In the genomic region with DNA sequence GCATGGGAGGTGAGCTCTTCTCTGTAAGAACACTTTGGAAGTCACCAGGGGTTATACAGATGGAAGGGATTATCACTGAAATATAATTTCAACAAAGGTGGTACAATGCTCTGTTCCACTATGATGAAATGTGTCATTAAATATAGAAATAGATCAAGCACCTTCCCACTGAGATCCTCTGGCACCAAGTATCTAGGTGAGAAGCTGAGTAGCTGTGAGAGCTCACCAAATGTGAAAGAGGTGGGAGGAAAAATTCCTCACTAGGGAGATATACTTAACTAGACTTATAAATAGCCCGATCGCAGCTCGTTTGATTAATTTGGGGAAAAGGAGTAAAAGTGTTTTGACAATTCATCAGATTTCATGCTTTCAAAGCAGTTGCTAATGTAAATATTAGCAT, we compare ENCODE assay signal across 36 cellular contexts.
"Had no signal": no experiment of that assay in that cellular context is flagged by ENCODE, and none has a peak within 500 bp of the region (broad histone marks: within the 10 kb centered on the region; RNA-seq: fewer than 3 reads in every experiment).

No MANE protein-coding gene starts in this region.

- H3K36me3 Mint-ChIP-seq: activated CD8-positive, alpha-beta memory T cell treated with anti-CD3 and anti-CD28 coated beads, Interleukin-2, amount 10 ng/mL, durations not matched to agents 7 days and 5 days; activated naive CD4-positive, alpha-beta T cell treated with anti-CD3 and anti-CD28 coated beads, Interleukin-2, amount 10 ng/mL, durations not matched to agents 7 days and 5 days; activated naive CD4-positive, alpha-beta T cell treated with anti-CD3 and anti-CD28 coated beads, Interleukin-2, amount 50 U/mL, for 24 hours; activated naive CD8-positive, alpha-beta T cell; activated naive CD8-positive, alpha-beta T cell treated with anti-CD3 and anti-CD28 coated beads, Interleukin-2, amount 10 ng/mL, durations not matched to agents 7 days and 5 days; brain had no signal

- DNase-seq: activated CD4-positive, alpha-beta memory T cell treated with anti-CD3 and anti-CD28 coated beads, Interleukin-2, amount 10 ng/mL, durations not matched to agents 7 days and 5 days; activated CD4-positive, alpha-beta T cell treated with anti-CD3 and anti-CD28 coated beads for 1 hour; activated CD4-positive, alpha-beta T cell treated with anti-CD3 and anti-CD28 coated beads for 36 hours; activated CD4-positive, alpha-beta T cell treated with anti-CD3 and anti-CD28 coated beads for 48 hours; activated CD4-positive, alpha-beta T cell treated with anti-CD3 and anti-CD28 coated beads, Interleukin-2, amount 10 ng/mL, durations not matched to agents 7 days and 5 days; activated CD4-positive, alpha-beta T cell treated with anti-CD3 and anti-CD28 coated beads, Interleukin-2, amount 50 U/mL, for 48 hours; activated CD4-positive, CD25-positive, alpha-beta regulatory T cell; activated CD8-positive, alpha-beta memory T cell treated with anti-CD3 and anti-CD28 coated beads for 24 hours; activated CD8-positive, alpha-beta memory T cell treated with anti-CD3 and anti-CD28 coated beads, Interleukin-2, amount 10 ng/mL, durations not matched to agents 7 days and 5 days; activated CD8-positive, alpha-beta memory T cell treated with anti-CD3 and anti-CD28 coated beads, Interleukin-2, amount 50 U/mL, for 48 hours; activated CD8-positive, alpha-beta T cell treated with anti-CD3 and anti-CD28 coated beads, Interleukin-2, amount 10 ng/mL, durations not matched to agents 7 days and 5 days; activated effector memory CD4-positive, alpha-beta T cell treated with Interleukin-2 at 50 U/mL for 16 hours; activated gamma-delta T cell; activated naive CD4-positive, alpha-beta T cell treated with anti-CD3 and anti-CD28 coated beads, Interleukin-2, amount 10 ng/mL, durations not matched to agents 7 days and 5 days; activated naive CD4-positive, alpha-beta T cell treated with Interleukin-2 at 50 U/mL for 16 hours; activated naive CD8-positive, alpha-beta T cell treated with anti-CD3 and anti-CD28 coated beads, Interleukin-2, amount 10 ng/mL, durations not matched to agents 7 days and 5 days; activated naive CD8-positive, alpha-beta T cell treated with anti-CD3 and anti-CD28 coated beads, Interleukin-2, amount 50 U/mL, for 24 hours; activated T-cell treated with anti-CD3 and anti-CD28 coated beads, Interleukin-2, amount 50 U/mL, for 24 hours; activated T-cell treated with anti-CD3 and anti-CD28 coated beads, Interleukin-2, amount 50 U/mL, for 48 hours; amygdala; anterior cingulate cortex; cerebellar nuclear complex; T-helper 1 cell; T-helper 2 cell; T-helper 9 cell had no signal

- ATAC-seq: activated CD4-positive, alpha-beta T cell treated with anti-CD3 and anti-CD28 coated beads for 36 hours; activated CD4-positive, CD25-positive, alpha-beta regulatory T cell treated with anti-CD3 and anti-CD28 coated beads, Interleukin-2, amount 50 U/mL, for 24 hours; activated CD8-positive, alpha-beta memory T cell treated with anti-CD3 and anti-CD28 coated beads, Interleukin-2, amount 10 ng/mL, durations not matched to agents 7 days and 5 days; activated CD8-positive, alpha-beta T cell treated with anti-CD3 and anti-CD28 coated beads, Interleukin-2, amount 10 ng/mL, durations not matched to agents 7 days and 5 days; activated naive CD8-positive, alpha-beta T cell treated with anti-CD3 and anti-CD28 coated beads, Interleukin-2, amount 50 U/mL, for 24 hours had no signal

- H3K27ac ChIP-seq: ascending aorta, cardiac muscle cell, VCaP had no signal

- H3K27me3 ChIP-seq: ascending aorta, cardiac muscle cell had no signal

- H3K4me1 ChIP-seq: ascending aorta had no signal

- H3K36me3 ChIP-seq: ascending aorta, cardiac muscle cell had no signal

- H3K4me3 ChIP-seq: ascending aorta, cardiac muscle cell had no signal

- H3K9me3 Mint-ChIP-seq: activated CD4-positive, alpha-beta memory T cell treated with anti-CD3 and anti-CD28 coated beads, Interleukin-2, amount 10 ng/mL, durations not matched to agents 7 days and 5 days; activated CD4-positive, alpha-beta T cell treated with anti-CD3 and anti-CD28 coated beads, Interleukin-2, amount 10 ng/mL, durations not matched to agents 7 days and 5 days; activated naive CD4-positive, alpha-beta T cell treated with anti-CD3 and anti-CD28 coated beads, Interleukin-2, amount 10 ng/mL, durations not matched to agents 7 days and 5 days; activated naive CD4-positive, alpha-beta T cell treated with anti-CD3 and anti-CD28 coated beads, Interleukin-2, amount 50 U/mL, for 24 hours; activated naive CD8-positive, alpha-beta T cell treated with anti-CD3 and anti-CD28 coated beads, Interleukin-2, amount 10 ng/mL, durations not matched to agents 7 days and 5 days; activated naive CD8-positive, alpha-beta T cell treated with anti-CD3 and anti-CD28 coated beads, Interleukin-2, amount 50 U/mL, for 24 hours; activated T-cell treated with anti-CD3 and anti-CD28 coated beads, Interleukin-2, amount 50 U/mL, for 24 hours; activated T-helper 2 cell treated with anti-CD3 and anti-CD28 coated beads, Interferon-gamma antibody, Interleukin-2, Interleukin-4, amounts not matched to agents 10 μg/mL and 5 μg/mL and 100 μg/mL, durations not matched to agents 14 hours and 24 hours and 36 hours; central memory CD8-positive, alpha-beta T cell; T-helper 1 cell treated with Interleukin-12 subunit alpha and Interleukin-12 subunit beta and Interleukin-4 antibody, amounts not matched to agents 30 μg/mL and 1 μg/mL, for 36 hours; T-helper 2 cell treated with Interferon-gamma antibody and Interleukin-4, amounts not matched to agents 5 μg/mL and 100 μg/mL, for 36 hours had no signal

- H3K9me3 ChIP-seq: ascending aorta had no signal

- H3K4me3 Mint-ChIP-seq: activated CD4-positive, alpha-beta memory T cell treated with anti-CD3 and anti-CD28 coated beads, Interleukin-2, amount 10 ng/mL, durations not matched to agents 7 days and 5 days; activated CD4-positive, alpha-beta T cell treated with anti-CD3 and anti-CD28 coated beads for 36 hours; activated CD4-positive, alpha-beta T cell treated with anti-CD3 and anti-CD28 coated beads, Interleukin-2, amount 10 ng/mL, durations not matched to agents 7 days and 5 days; activated CD8-positive, alpha-beta memory T cell treated with anti-CD3 and anti-CD28 coated beads, Interleukin-2, amount 10 ng/mL, durations not matched to agents 7 days and 5 days; activated CD8-positive, alpha-beta T cell treated with anti-CD3 and anti-CD28 coated beads, Interleukin-2, amount 10 ng/mL, durations not matched to agents 7 days and 5 days; activated naive CD4-positive, alpha-beta T cell treated with anti-CD3 and anti-CD28 coated beads, Interleukin-2, amount 10 ng/mL, durations not matched to agents 7 days and 5 days; activated naive CD4-positive, alpha-beta T cell treated with anti-CD3 and anti-CD28 coated beads, Interleukin-2, amount 50 U/mL, for 24 hours; activated naive CD8-positive, alpha-beta T cell; activated naive CD8-positive, alpha-beta T cell treated with anti-CD3 and anti-CD28 coated beads, Interleukin-2, amount 10 ng/mL, durations not matched to agents 7 days and 5 days; activated naive CD8-positive, alpha-beta T cell treated with anti-CD3 and anti-CD28 coated beads, Interleukin-2, amount 50 U/mL, for 24 hours; activated T-cell treated with anti-CD3 and anti-CD28 coated beads, Interleukin-2, amount 50 U/mL, for 24 hours; brain; central memory CD8-positive, alpha-beta T cell; T-helper 1 cell treated with Interleukin-12 subunit alpha and Interleukin-12 subunit beta and Interleukin-4 antibody, amounts not matched to agents 30 μg/mL and 1 μg/mL, for 36 hours; T-helper 2 cell treated with Interferon-gamma antibody and Interleukin-4, amounts not matched to agents 5 μg/mL and 100 μg/mL, for 36 hours had no signal

- H3K27ac Mint-ChIP-seq: activated CD4-positive, alpha-beta memory T cell treated with anti-CD3 and anti-CD28 coated beads, Interleukin-2, amount 10 ng/mL, durations not matched to agents 7 days and 5 days; activated CD4-positive, alpha-beta T cell treated with anti-CD3 and anti-CD28 coated beads for 36 hours; activated CD4-positive, alpha-beta T cell treated with anti-CD3 and anti-CD28 coated beads, Interleukin-2, amount 10 ng/mL, durations not matched to agents 7 days and 5 days; activated CD8-positive, alpha-beta memory T cell treated with anti-CD3 and anti-CD28 coated beads, Interleukin-2, amount 10 ng/mL, durations not matched to agents 7 days and 5 days; activated CD8-positive, alpha-beta T cell treated with anti-CD3 and anti-CD28 coated beads, Interleukin-2, amount 10 ng/mL, durations not matched to agents 7 days and 5 days; activated naive CD4-positive, alpha-beta T cell treated with anti-CD3 and anti-CD28 coated beads, Interleukin-2, amount 10 ng/mL, durations not matched to agents 7 days and 5 days; activated naive CD4-positive, alpha-beta T cell treated with anti-CD3 and anti-CD28 coated beads, Interleukin-2, amount 50 U/mL, for 24 hours; activated naive CD8-positive, alpha-beta T cell; activated naive CD8-positive, alpha-beta T cell treated with anti-CD3 and anti-CD28 coated beads, Interleukin-2, amount 10 ng/mL, durations not matched to agents 7 days and 5 days; activated naive CD8-positive, alpha-beta T cell treated with anti-CD3 and anti-CD28 coated beads, Interleukin-2, amount 50 U/mL, for 24 hours; activated T-cell treated with anti-CD3 and anti-CD28 coated beads, Interleukin-2, amount 50 U/mL, for 24 hours; activated T-helper 2 cell treated with anti-CD3 and anti-CD28 coated beads, Interferon-gamma antibody, Interleukin-2, Interleukin-4, amounts not matched to agents 10 μg/mL and 5 μg/mL and 100 μg/mL, durations not matched to agents 14 hours and 24 hours and 36 hours; brain; T-helper 1 cell treated with Interleukin-12 subunit alpha and Interleukin-12 subunit beta and Interleukin-4 antibody, amounts not matched to agents 30 μg/mL and 1 μg/mL, for 36 hours; T-helper 2 cell treated with Interferon-gamma antibody and Interleukin-4, amounts not matched to agents 5 μg/mL and 100 μg/mL, for 36 hours had no signal

- H3K27me3 Mint-ChIP-seq: activated CD8-positive, alpha-beta memory T cell treated with anti-CD3 and anti-CD28 coated beads, Interleukin-2, amount 10 ng/mL, durations not matched to agents 7 days and 5 days; activated naive CD8-positive, alpha-beta T cell treated with anti-CD3 and anti-CD28 coated beads, Interleukin-2, amount 50 U/mL, for 24 hours had no signal

- H3K4me1 Mint-ChIP-seq: activated CD4-positive, alpha-beta memory T cell treated with anti-CD3 and anti-CD28 coated beads, Interleukin-2, amount 10 ng/mL, durations not matched to agents 7 days and 5 days; activated CD4-positive, alpha-beta T cell treated with anti-CD3 and anti-CD28 coated beads for 36 hours; activated CD4-positive, alpha-beta T cell treated with anti-CD3 and anti-CD28 coated beads, Interleukin-2, amount 10 ng/mL, durations not matched to agents 7 days and 5 days; activated CD8-positive, alpha-beta memory T cell treated with anti-CD3 and anti-CD28 coated beads, Interleukin-2, amount 10 ng/mL, durations not matched to agents 7 days and 5 days; activated naive CD4-positive, alpha-beta T cell treated with anti-CD3 and anti-CD28 coated beads, Interleukin-2, amount 10 ng/mL, durations not matched to agents 7 days and 5 days; activated naive CD4-positive, alpha-beta T cell treated with anti-CD3 and anti-CD28 coated beads, Interleukin-2, amount 50 U/mL, for 24 hours; activated naive CD8-positive, alpha-beta T cell treated with anti-CD3 and anti-CD28 coated beads, Interleukin-2, amount 10 ng/mL, durations not matched to agents 7 days and 5 days; activated naive CD8-positive, alpha-beta T cell treated with anti-CD3 and anti-CD28 coated beads, Interleukin-2, amount 50 U/mL, for 24 hours; central memory CD8-positive, alpha-beta T cell had no signal
